8 cellular contexts compared by ENCODE assay signal in genomic region chr4:74098628-74098995, GRCh38. TPM values are rescaled to one million over a fixed set of nuclear protein-coding genes. Genes with fewer than 3 reads are reported as not detected.
DNase-seq lines count a peak whose midpoint lies in the region; ATAC-seq and TF ChIP-seq lines count a peak whose summit lies in the region.

No MANE protein-coding gene starts in this region.

- H3K27ac ChIP-seq in HCT116 (ENCODE audit: low read depth, low read length): peak overlapping the region; percentile 39; the same call in 1 of the 2 replicates
- no peak overlapping the region for H3K27ac ChIP-seq in iPS DF 6.9 (ENCODE audit: low read length)
- peak overlapping the region; percentile 79 for H3K27ac ChIP-seq in skeletal muscle tissue (ENCODE audit: low read depth, low read length)

- intact Hi-C loops in HCT116 (cut with micrococcal nuclease): loop anchor here (5.0 kb wide), 2 partner anchors 41 to 371 kb away; no protein-coding TSS in a partner anchor

- RAD21 ChIA-PET in HCT116 (lab: Charles Lee; ENCODE audit: low non-redundant PET in 1 of 2, low total read pairs in 2 of 2, uncharacterized antibody in 2 of 2, unreplicated experiment in 2 of 2): interaction anchor here in 1 of 2 experiments (0.8 kb wide), 1 partner anchor 436 kb away, joined by 3 read pairs; no protein-coding TSS in a partner anchor

- TF ChIP-seq RAD21 in HCT116 (IDR thresholded peaks at IDR 0.05; ENCODE audit: low read depth): no peak

- H4K20me1 ChIP-seq in HCT116 (ENCODE audit: insufficient read depth): no peaks in the 10 kb centered on the region

- H3K27me3 ChIP-seq in HCT116 (ENCODE audit: insufficient read depth, low read length) (no peaks in the 10 kb centered on the region), iPS DF 6.9 (ENCODE audit: control insufficient read depth, insufficient read depth, low read length) (no peaks in the 10 kb centered on the region; the same call in 1 of the 2 replicates), skeletal muscle tissue (ENCODE audit: control insufficient read depth in 3 of 3, insufficient read depth in 3 of 3, low read length in 3 of 3) (peaks cover 2 to 10% (median 2%) of the 10 kb centered on the region in 3 donors)

- peak overlapping the region; percentile 94 for H3K4me2 ChIP-seq in HCT116 (ENCODE audit: low read length)

- H3K27me3 Mint-ChIP-seq in activated T-helper 17 cell treated with anti-CD3 and anti-CD28 coated beads, Interleukin-2, amount 50 U/mL, for 72 hours: peaks cover 56% of the 10 kb centered on the region

- H3K9me3 Mint-ChIP-seq in activated T-helper 17 cell treated with anti-CD3 and anti-CD28 coated beads, Interleukin-2, amount 50 U/mL, for 72 hours: no peaks in the 10 kb centered on the region

- H3K4me3 Mint-ChIP-seq in activated T-helper 17 cell treated with anti-CD3 and anti-CD28 coated beads, Interleukin-2, amount 50 U/mL, for 72 hours: peak overlapping the region; percentile 56

- CTCF ChIA-PET in HCT116 (lab: Charles Lee): interaction anchor here (1.0 to 1.6 kb wide), 6 partner anchors 8 to 757 kb away, joined by 3 to 7 read pairs (median 4); partner anchors contain the start of gene CXCL3

- TF ChIP-seq POLR2A in HCT116 (IDR thresholded peaks at IDR 0.05; ENCODE audit: borderline replicate concordance, extremely low read depth, insufficient read depth, insufficient read length): no peak

- DNase-seq in HCT116 (ENCODE audit: low read depth, low spot score) (no peak), iPS DF 6.9 (ENCODE audit: low read depth, low spot score) (no peak), NCI-H226 (no peak), ureter (ENCODE audit: low spot score) (no peak), DMS153 (lab: John Stamatoyannopoulos, UW) (no peak)

- no peak overlapping the region for H3K27ac Mint-ChIP-seq in activated T-helper 17 cell treated with anti-CD3 and anti-CD28 coated beads, Interleukin-2, amount 50 U/mL, for 72 hours

- H3K9ac ChIP-seq in HCT116 (ENCODE audit: low read length) (peak overlapping the region; percentile 71), skeletal muscle tissue (ENCODE audit: low read depth in 1 of 3, low read length in 3 of 3) (peak overlapping the region; percentile 63 to 78 (median 73))

- H3K4me1 ChIP-seq in HCT116 (ENCODE audit: control insufficient read depth in 1 of 2, insufficient read depth in 2 of 2, low read length in 2 of 2) (peaks cover 2 to 23% of the 10 kb centered on the region in 2 experiments; a peak in 2 of 4 replicates), iPS DF 6.9 (ENCODE audit: control insufficient read depth, insufficient read depth, low read length) (no peaks in the 10 kb centered on the region), skeletal muscle tissue (ENCODE audit: control insufficient read depth in 3 of 3, insufficient read depth in 3 of 3, low read length in 3 of 3) (peaks cover 6 to 12% (median 7%) of the 10 kb centered on the region in 3 donors)

- H3K9me2 ChIP-seq in HCT116 (ENCODE audit: insufficient read depth): no peaks in the 10 kb centered on the region

- no peaks in the 10 kb centered on the region for H3K36me3 ChIP-seq in HCT116 (ENCODE audit: control insufficient read depth in 1 of 2, insufficient read depth in 2 of 2, low read length in 2 of 2)
- no peaks in the 10 kb centered on the region for H3K36me3 ChIP-seq in iPS DF 6.9 (ENCODE audit: control insufficient read depth, insufficient read depth, low read length)
- H3K36me3 ChIP-seq in skeletal muscle tissue (ENCODE audit: control insufficient read depth in 3 of 3, insufficient read depth in 3 of 3, low read length in 3 of 3): no peaks in the 10 kb centered on the region

- no peak overlapping the region for H2AFZ ChIP-seq in HCT116 (ENCODE audit: low read depth, low read length, poor library complexity, severe bottlenecking)

- WGBS in iPS DF 6.9 (ENCODE audit: insufficient coverage, insufficient read length): no CpG with 5 or more reads among the region's 24 CpGs

- TF ChIP-seq CTCF in HCT116 (IDR thresholded peaks at IDR 0.05 in 2 of 3, conservative IDR thresholded peaks at IDR 0.05 in 1 of 3; ENCODE audit: borderline replicate concordance in 1 of 3, insufficient read depth in 1 of 3, low read depth in 2 of 3, low read length in 2 of 3): no peak; a peak in 1 of 6 replicates

- H3K36me3 Mint-ChIP-seq in activated T-helper 17 cell treated with anti-CD3 and anti-CD28 coated beads, Interleukin-2, amount 50 U/mL, for 72 hours (ENCODE audit: low read depth): no peaks in the 10 kb centered on the region

- ATAC-seq in HCT116 (no peak), GM18909 (IDR thresholded peaks at IDR 0.05; ENCODE audit: poor library complexity, unreplicated experiment) (no peak)
- ATAC-seq in activated T-helper 17 cell treated with anti-CD3 and anti-CD28 coated beads, Interleukin-2, amount 50 U/mL, for 72 hours (replicated peaks): no peak

- no peaks in the 10 kb centered on the region for H3K9me3 ChIP-seq in HCT116 (ENCODE audit: control insufficient read depth in 1 of 2, insufficient read depth in 1 of 2, low read depth in 1 of 2, low read length in 2 of 2)
- H3K9me3 ChIP-seq in iPS DF 6.9 (ENCODE audit: control insufficient read depth, insufficient read depth, low read length): no peaks in the 10 kb centered on the region
- H3K9me3 ChIP-seq in skeletal muscle tissue (ENCODE audit: control insufficient read depth in 3 of 3, low read length in 3 of 3): no peaks in the 10 kb centered on the region

- H3K4me3 ChIP-seq in HCT116 (replicated peaks in 1 of 2; ENCODE audit: low read depth in 1 of 2, low read length in 2 of 2) (peak overlapping the region; percentile 59 to 75), iPS DF 6.9 (ENCODE audit: low read length) (peak overlapping the region; percentile 64; the same call in 1 of the 2 replicates), skeletal muscle tissue (ENCODE audit: low read length in 3 of 3) (peak overlapping the region; percentile 61 to 74 (median 72))

- no TSS peak for BruUV-seq in HCT116 (replicated peaks; lab: Mats Ljungman, UMichigan)

- no peaks in the 10 kb centered on the region for H3K4me1 Mint-ChIP-seq in activated T-helper 17 cell treated with anti-CD3 and anti-CD28 coated beads, Interleukin-2, amount 50 U/mL, for 72 hours

- POLR2A ChIA-PET in HCT116 (lab: Charles Lee): interaction anchor here (0.8 to 3.2 kb wide), 6 partner anchors 10 to 59 kb away, joined by 3 to 25 read pairs (median 7); partner anchors contain the start of gene CXCL3

- H3K79me2 ChIP-seq in HCT116 (ENCODE audit: insufficient read depth, low read length): no peaks in the 10 kb centered on the region

TF ChIP-seq in HCT116, 20 proteins besides CTCF, POLR2A, EP300 and RAD21 (continues in another document):
- TF ChIP-seq SIN3A (IDR thresholded peaks at IDR 0.05; ENCODE audit: low read depth) (no peak), ZNF274 (IDR thresholded peaks at IDR 0.05; ENCODE audit: low read depth, low read length) (no peak), ELF1 (IDR thresholded peaks at IDR 0.05; ENCODE audit: borderline replicate concordance, low read depth) (no peak), CBX3 (IDR thresholded peaks at IDR 0.05; ENCODE audit: low read depth) (no peak), FOSL1 (IDR thresholded peaks at IDR 0.05; ENCODE audit: low read depth) (no peak), SP1 (IDR thresholded peaks at IDR 0.05; ENCODE audit: low read depth) (no peak), JUND (IDR thresholded peaks at IDR 0.05) (no peak), MAX (IDR thresholded peaks at IDR 0.05) (no peak), CEBPB (IDR thresholded peaks at IDR 0.05; ENCODE audit: low read depth) (no peak), SRF (IDR thresholded peaks at IDR 0.05; ENCODE audit: low read depth) (no peak), POLR2AphosphoS5 (IDR thresholded peaks at IDR 0.05; ENCODE audit: low read depth, low read length) (no peak), EGR1 (IDR thresholded peaks at IDR 0.05; ENCODE audit: low read depth) (no peak)
- TF ChIP-seq, protein P1, sequence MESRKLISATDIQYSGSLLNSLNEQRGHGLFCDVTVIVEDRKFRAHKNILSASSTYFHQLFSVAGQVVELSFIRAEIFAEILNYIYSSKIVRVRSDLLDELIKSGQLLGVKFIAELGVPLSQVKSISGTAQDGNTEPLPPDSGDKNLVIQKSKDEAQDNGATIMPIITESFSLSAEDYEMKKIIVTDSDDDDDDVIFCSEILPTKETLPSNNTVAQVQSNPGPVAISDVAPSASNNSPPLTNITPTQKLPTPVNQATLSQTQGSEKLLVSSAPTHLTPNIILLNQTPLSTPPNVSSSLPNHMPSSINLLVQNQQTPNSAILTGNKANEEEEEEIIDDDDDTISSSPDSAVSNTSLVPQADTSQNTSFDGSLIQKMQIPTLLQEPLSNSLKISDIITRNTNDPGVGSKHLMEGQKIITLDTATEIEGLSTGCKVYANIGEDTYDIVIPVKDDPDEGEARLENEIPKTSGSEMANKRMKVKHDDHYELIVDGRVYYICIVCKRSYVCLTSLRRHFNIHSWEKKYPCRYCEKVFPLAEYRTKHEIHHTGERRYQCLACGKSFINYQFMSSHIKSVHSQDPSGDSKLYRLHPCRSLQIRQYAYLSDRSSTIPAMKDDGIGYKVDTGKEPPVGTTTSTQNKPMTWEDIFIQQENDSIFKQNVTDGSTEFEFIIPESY (IDR thresholded peaks at IDR 0.05; ENCODE audit: extremely low read depth, insufficient replicate concordance, low read length): no peak

RNA-seq across cellular contexts. Expression of gene CXCL2, which starts 0.4 kb away (rescaled TPM):
- 1.8 TPM for total RNA-seq in HCT116 (2021; ENCODE audit: unreplicated experiment)
- polyA plus RNA-seq in HCT116 (2012): 3.1 and 5.9 TPM in 2 replicates
- under 1 TPM in 1 of 2 donors, not detected in 1; 0.19 TPM for total RNA-seq in activated T-helper 17 cell treated with anti-CD3 and anti-CD28 coated beads, Interleukin-2, amount 50 U/mL, for 72 hours
- 3.1 TPM for total RNA-seq in skeletal muscle tissue
- 3.3 TPM for total RNA-seq in ureter

RNA-seq across cellular contexts. Expression of gene MTHFD2L, which starts 59.3 kb away (rescaled TPM):
- 15.0 TPM for total RNA-seq in HCT116 (2021; ENCODE audit: unreplicated experiment)
- 2.8 and 4.4 TPM in 2 replicates for polyA plus RNA-seq in HCT116 (2012)
- total RNA-seq in activated T-helper 17 cell treated with anti-CD3 and anti-CD28 coated beads, Interleukin-2, amount 50 U/mL, for 72 hours: 1 to 10 TPM; 4.0 to 9.4 TPM
- 20.9 TPM for total RNA-seq in skeletal muscle tissue
- 15.9 TPM for total RNA-seq in ureter
